In the genomic region with DNA sequence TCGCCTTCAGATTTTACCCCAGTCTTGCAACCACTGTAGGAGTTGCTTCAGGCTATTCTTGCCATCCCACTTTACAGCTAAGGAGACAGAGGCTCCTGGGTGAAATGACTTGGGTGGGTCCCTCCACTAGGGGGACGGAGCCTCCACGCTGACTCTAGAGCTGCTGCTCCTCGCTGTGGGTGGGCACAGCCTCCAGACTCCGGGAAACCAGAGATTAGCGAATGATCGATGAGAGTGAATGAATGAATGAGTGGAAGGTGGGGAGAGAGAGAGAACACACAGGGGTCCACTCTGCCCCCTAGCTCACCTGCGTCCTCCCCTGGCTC, we compare ENCODE assay signal across 18 cellular contexts. TPM values are rescaled to one million over a fixed set of nuclear protein-coding genes. Genes with fewer than 3 reads are reported as not detected.
DNase-seq lines count a peak whose midpoint lies in the region; ATAC-seq and TF ChIP-seq lines count a peak whose summit lies in the region.
"Had no signal": no experiment of that assay in that cellular context is flagged by ENCODE, and none has a peak within 500 bp of the region (broad histone marks: within the 10 kb centered on the region; RNA-seq: fewer than 3 reads in every experiment).

No MANE protein-coding gene starts in this region.

- no peaks in the 10 kb centered on the region for H3K36me3 ChIP-seq in BLaER1 treated with 17β-estradiol and CSF1 and Interleukin-3, amounts not matched to agents 10 nM and 100 nM
- no peaks in the 10 kb centered on the region for H3K36me3 ChIP-seq in H7 (replicated peaks; ENCODE audit: control insufficient read depth, insufficient read depth, low read length)
- H3K36me3 ChIP-seq in neural progenitor cell: no peaks in the 10 kb centered on the region

- ATAC-seq in WTC11: peak; percentile 32; the same call in 1 of the 2 replicates
- ATAC-seq: naive thymus-derived CD8-positive, alpha-beta T cell had no signal

- POLR2A ChIA-PET in WTC11 (lab: Charles Lee): no interaction called here

- H3K4me1 Mint-ChIP-seq in WTC11: peaks cover 7% of the 10 kb centered on the region; the same call in 1 of the 2 replicates
- H3K4me1 Mint-ChIP-seq in neural progenitor cell: peaks cover 15% of the 10 kb centered on the region
- peaks cover 14% of the 10 kb centered on the region for H3K4me1 Mint-ChIP-seq in activated T-cell treated with anti-CD3 and anti-CD28 coated beads, Interleukin-2, amount 50 U/mL, for 24 hours (ENCODE audit: low read depth)

- peak; percentile 75 for DNase-seq in H7
- DNase-seq in WTC11 (ENCODE audit: low spot score): no peak
- DNase-seq in neural progenitor cell (ENCODE audit: low spot score): peak; percentile 30
- DNase-seq in midbrain (lab: John Stamatoyannopoulos, UW): no peak
- no peak for DNase-seq in activated CD4-positive, CD25-positive, alpha-beta regulatory T cell treated with anti-CD3 and anti-CD28 coated beads, Interleukin-2, amount 50 U/mL, for 72 hours
- no peak for DNase-seq in activated T-cell treated with anti-CD3 and anti-CD28 coated beads, Interleukin-2, amount 50 U/mL, for 24 hours
- DNase-seq: activated CD4-positive, alpha-beta T cell treated with anti-CD3 and anti-CD28 coated beads for 48 hours; activated CD8-positive, alpha-beta memory T cell treated with anti-CD3 and anti-CD28 coated beads, Interleukin-2, amount 50 U/mL, for 48 hours; activated gamma-delta T cell treated with Interleukin-2 at 50 U/mL for 16 hours; DMS153; GM23248; mammary epithelial cell; naive thymus-derived CD8-positive, alpha-beta T cell; NCI-H1092; NCI-H2107; stimulated activated CD4-positive, alpha-beta T cell treated with anti-CD3 and anti-CD28 coated beads, Interleukin-2, amount 100 ng/mL, for 48 hours had no signal

- H3K79me2 ChIP-seq in neural progenitor cell (ENCODE audit: low read depth): no peaks in the 10 kb centered on the region
- H3K79me2 ChIP-seq: hepatocyte had no signal

- H3K9me3 ChIP-seq in BLaER1 treated with 17β-estradiol and CSF1 and Interleukin-3, amounts not matched to agents 10 nM and 100 nM (replicated peaks in 1 of 11): no peaks in the 10 kb centered on the region
- H3K9me3 ChIP-seq in neural progenitor cell (ENCODE audit: low read depth): no peaks in the 10 kb centered on the region

- H3K9ac ChIP-seq in BLaER1 treated with 17β-estradiol and CSF1 and Interleukin-3, amounts not matched to agents 10 nM and 100 nM: no peak overlapping the region
- no peak overlapping the region for H3K9ac ChIP-seq in neural progenitor cell
- H3K9ac ChIP-seq: GM23248 had no signal

- H3K27ac ChIP-seq in BLaER1 treated with 17β-estradiol and CSF1 and Interleukin-3, amounts not matched to agents 10 nM and 100 nM: no peak overlapping the region
- H3K27ac ChIP-seq in neural progenitor cell: no peak overlapping the region
- H3K27ac ChIP-seq: GM23248, hepatocyte had no signal

- H3K27ac Mint-ChIP-seq in WTC11 (no peak overlapping the region), neural progenitor cell (no peak overlapping the region)
- no peak overlapping the region for H3K27ac Mint-ChIP-seq in activated T-cell treated with anti-CD3 and anti-CD28 coated beads, Interleukin-2, amount 50 U/mL, for 24 hours

- H3K4me3 Mint-ChIP-seq in WTC11 (no peak overlapping the region), neural progenitor cell (no peak overlapping the region)
- H3K4me3 Mint-ChIP-seq in activated T-cell treated with anti-CD3 and anti-CD28 coated beads, Interleukin-2, amount 50 U/mL, for 24 hours: no peak overlapping the region
- H3K4me3 Mint-ChIP-seq: naive thymus-derived CD8-positive, alpha-beta T cell had no signal

- no peak overlapping the region for H3K4me3 ChIP-seq in BLaER1 treated with 17β-estradiol and CSF1 and Interleukin-3, amounts not matched to agents 10 nM and 100 nM
- H3K4me3 ChIP-seq in H7 (ENCODE audit: insufficient read depth, low read depth, low read length) (no peak overlapping the region), neural progenitor cell (no peak overlapping the region)
- H3K4me3 ChIP-seq: GM23248, hepatocyte had no signal

- TF ChIP-seq CTCF in WTC11 (IDR thresholded peaks at IDR 0.05) (no peak), neural progenitor cell (IDR thresholded peaks at IDR 0.05) (peak; percentile 49)

- H3K9me3 Mint-ChIP-seq in WTC11 (no peaks in the 10 kb centered on the region), neural progenitor cell (no peaks in the 10 kb centered on the region)
- H3K9me3 Mint-ChIP-seq in activated T-cell treated with anti-CD3 and anti-CD28 coated beads, Interleukin-2, amount 50 U/mL, for 24 hours: no peaks in the 10 kb centered on the region

- H3K36me3 Mint-ChIP-seq in WTC11: no peaks in the 10 kb centered on the region
- H3K36me3 Mint-ChIP-seq in neural progenitor cell: no peaks in the 10 kb centered on the region
- peaks cover 44% of the 10 kb centered on the region for H3K36me3 Mint-ChIP-seq in activated T-cell treated with anti-CD3 and anti-CD28 coated beads, Interleukin-2, amount 50 U/mL, for 24 hours (ENCODE audit: low read depth)

- H3K27me3 ChIP-seq in BLaER1 treated with 17β-estradiol and CSF1 and Interleukin-3, amounts not matched to agents 10 nM and 100 nM: peaks cover 0 to 11% (median 3%) of the 10 kb centered on the region in 11 experiments; a peak in 7 of 22 replicates
- no peaks in the 10 kb centered on the region for H3K27me3 ChIP-seq in H7 (ENCODE audit: control insufficient read depth, insufficient read depth, low read length)
- no peaks in the 10 kb centered on the region for H3K27me3 ChIP-seq in neural progenitor cell

- H3K4me2 ChIP-seq in BLaER1 treated with 17β-estradiol and CSF1 and Interleukin-3, amounts not matched to agents 10 nM and 100 nM: peak overlapping the region in 6 of 11 experiments; percentile 15 to 41 (median 23); a peak in 8 of 22 replicates
- H3K4me2 ChIP-seq in neural progenitor cell: no peak overlapping the region
- H3K4me2 ChIP-seq: hepatocyte had no signal

- H3K27me3 Mint-ChIP-seq in WTC11 (ENCODE audit: low read depth) (no peaks in the 10 kb centered on the region), neural progenitor cell (ENCODE audit: insufficient read depth, low read depth) (no peaks in the 10 kb centered on the region)
- no peaks in the 10 kb centered on the region for H3K27me3 Mint-ChIP-seq in activated T-cell treated with anti-CD3 and anti-CD28 coated beads, Interleukin-2, amount 50 U/mL, for 24 hours
- H3K27me3 Mint-ChIP-seq: naive thymus-derived CD8-positive, alpha-beta T cell had no signal

- H3F3A ChIP-seq in neural progenitor cell (ENCODE audit: low read depth): no peaks in the 10 kb centered on the region

- peaks cover 0 to 30% (median 18%) of the 10 kb centered on the region in 10 experiments; a peak in 12 of 20 replicates for H3K4me1 ChIP-seq in BLaER1 treated with 17β-estradiol and CSF1 and Interleukin-3, amounts not matched to agents 10 nM and 100 nM
- no peaks in the 10 kb centered on the region for H3K4me1 ChIP-seq in neural progenitor cell

- H2AFZ ChIP-seq in neural progenitor cell (replicated peaks): no peak overlapping the region
- H2AFZ ChIP-seq: GM23248, hepatocyte had no signal

- CTCF ChIA-PET in WTC11 (lab: Charles Lee): interaction anchor here (0.7 to 5.8 kb wide), 8 partner anchors 9 to 477 kb away, joined by 3 to 37 read pairs (median 4); a partner anchor contains a TSS

- no peaks in the 10 kb centered on the region for H4K20me1 ChIP-seq in BLaER1 treated with 17β-estradiol and CSF1 and Interleukin-3, amounts not matched to agents 10 nM and 100 nM
- no peaks in the 10 kb centered on the region for H4K20me1 ChIP-seq in neural progenitor cell (ENCODE audit: low read depth)

TF ChIP-seq in WTC11, 78 proteins besides CTCF, POLR2A, EP300 and RAD21 (continues in another document):
- TF ChIP-seq, protein P1, sequence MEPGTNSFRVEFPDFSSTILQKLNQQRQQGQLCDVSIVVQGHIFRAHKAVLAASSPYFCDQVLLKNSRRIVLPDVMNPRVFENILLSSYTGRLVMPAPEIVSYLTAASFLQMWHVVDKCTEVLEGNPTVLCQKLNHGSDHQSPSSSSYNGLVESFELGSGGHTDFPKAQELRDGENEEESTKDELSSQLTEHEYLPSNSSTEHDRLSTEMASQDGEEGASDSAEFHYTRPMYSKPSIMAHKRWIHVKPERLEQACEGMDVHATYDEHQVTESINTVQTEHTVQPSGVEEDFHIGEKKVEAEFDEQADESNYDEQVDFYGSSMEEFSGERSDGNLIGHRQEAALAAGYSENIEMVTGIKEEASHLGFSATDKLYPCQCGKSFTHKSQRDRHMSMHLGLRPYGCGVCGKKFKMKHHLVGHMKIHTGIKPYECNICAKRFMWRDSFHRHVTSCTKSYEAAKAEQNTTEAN (CRISPR knock-in tag; IDR thresholded peaks at IDR 0.05): no peak
- TF ChIP-seq FOXJ3 (CRISPR knock-in tag; IDR thresholded peaks at IDR 0.05; ENCODE audit: borderline replicate concordance): no peak
- TF ChIP-seq, protein P2, sequence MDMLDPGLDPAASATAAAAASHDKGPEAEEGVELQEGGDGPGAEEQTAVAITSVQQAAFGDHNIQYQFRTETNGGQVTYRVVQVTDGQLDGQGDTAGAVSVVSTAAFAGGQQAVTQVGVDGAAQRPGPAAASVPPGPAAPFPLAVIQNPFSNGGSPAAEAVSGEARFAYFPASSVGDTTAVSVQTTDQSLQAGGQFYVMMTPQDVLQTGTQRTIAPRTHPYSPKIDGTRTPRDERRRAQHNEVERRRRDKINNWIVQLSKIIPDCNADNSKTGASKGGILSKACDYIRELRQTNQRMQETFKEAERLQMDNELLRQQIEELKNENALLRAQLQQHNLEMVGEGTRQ (CRISPR knock-in tag; IDR thresholded peaks at IDR 0.05): no peak
- no peak for TF ChIP-seq FOXP1 (CRISPR knock-in tag; IDR thresholded peaks at IDR 0.05; ENCODE audit: borderline replicate concordance)
- no peak for TF ChIP-seq KAT7 (CRISPR knock-in tag; IDR thresholded peaks at IDR 0.05; ENCODE audit: borderline replicate concordance)
- no peak for TF ChIP-seq GRHL2 (CRISPR knock-in tag; IDR thresholded peaks at IDR 0.05; ENCODE audit: insufficient replicate concordance, severe bottlenecking)
- no peak for TF ChIP-seq MXD4 (CRISPR knock-in tag; IDR thresholded peaks at IDR 0.05; ENCODE audit: borderline replicate concordance)
- no peak for TF ChIP-seq ZNF263 (CRISPR knock-in tag; IDR thresholded peaks at IDR 0.05; ENCODE audit: low read depth)

RNA-seq across cellular contexts. Expression of a gene that starts 10.4 kb away (rescaled TPM):
- not detected in 2 replicates for total RNA-seq in H7 (2014; rRNA removed; shearing (Covaris generic))
- total RNA-seq in WTC11 (2021): not detected in 3 replicates
- total RNA-seq in neural progenitor cell (ENCODE audit: low replicate concordance): not detected in 2 replicates
- total RNA-seq: GM23248, hepatocyte, mammary epithelial cell had no signal

RNA-seq across cellular contexts. Expression of a gene that starts 48.9 kb away (rescaled TPM):
- not detected in 2 replicates for total RNA-seq in H7 (2014; rRNA removed; shearing (Covaris generic))
- total RNA-seq in WTC11 (2021) (0.17 to 0.30 TPM (median 0.21 TPM) in 3 replicates), neural progenitor cell (ENCODE audit: low replicate concordance) (not detected in 2 replicates)
- total RNA-seq: GM23248; mammary epithelial cell; naive thymus-derived CD8-positive, alpha-beta T cell had no signal

Comparison
In these comparisons a context has a peak if more than half of its experiments do, and no peak if none do; other contexts are left out.
1. DNase-seq: peak in H7 (single experiment) and neural progenitor cell (single experiment); none in WTC11 (single experiment), midbrain (single experiment), activated CD4-positive, CD25-positive, alpha-beta regulatory T cell treated with anti-CD3 and anti-CD28 coated beads, Interleukin-2, amount 50 U/mL, for 72 hours (single experiment) and activated T-cell treated with anti-CD3 and anti-CD28 coated beads, Interleukin-2, amount 50 U/mL, for 24 hours (single experiment).